In the genomic region with DNA sequence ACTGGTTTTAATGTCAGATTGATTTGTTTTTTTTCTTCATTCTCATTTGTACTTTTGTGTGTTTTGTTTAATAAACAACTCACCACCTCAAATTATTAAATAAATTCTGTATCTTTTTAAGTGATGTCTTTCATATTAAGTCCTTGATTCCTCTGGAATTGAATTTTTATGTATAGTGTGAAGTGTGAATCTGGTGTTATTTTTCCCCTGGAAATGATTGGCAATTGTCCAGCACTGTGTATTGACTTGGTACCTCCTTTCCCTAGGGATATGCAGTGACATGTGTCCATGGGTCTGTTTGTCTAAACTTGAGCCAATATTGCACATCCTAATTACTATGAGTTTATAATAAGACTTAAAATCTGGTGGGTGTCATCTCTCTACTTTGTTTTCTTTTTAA, we compare ENCODE assay signal across 24 cellular contexts. TPM values are rescaled to one million over a fixed set of nuclear protein-coding genes. Genes with fewer than 3 reads are reported as not detected.
DNase-seq lines count a peak whose midpoint lies in the region; ATAC-seq and TF ChIP-seq lines count a peak whose summit lies in the region.
"Had no signal": no experiment of that assay in that cellular context is flagged by ENCODE, and none has a peak within 500 bp of the region (broad histone marks: within the 10 kb centered on the region; RNA-seq: fewer than 3 reads in every experiment).

No MANE protein-coding gene starts in this region.

- no peaks in the 10 kb centered on the region for H3K36me3 Mint-ChIP-seq in activated CD8-positive, alpha-beta memory T cell treated with anti-CD3 and anti-CD28 coated beads, Interleukin-2, amount 10 ng/mL, durations not matched to agents 7 days and 5 days
- no peaks in the 10 kb centered on the region for H3K36me3 Mint-ChIP-seq in T-cell
- H3K36me3 Mint-ChIP-seq in stimulated activated effector memory CD8-positive, alpha-beta T cell treated with anti-CD3 and anti-CD28 coated beads, Interleukin-12 subunit alpha, Interleukin-12 subunit beta, amount 100 ng/mL, for 72 hours = peaks cover 26% of the 10 kb centered on the region
- H3K36me3 Mint-ChIP-seq: activated naive CD8-positive, alpha-beta T cell had no signal

- H3K27ac ChIP-seq in HEK293 (ENCODE audit: extremely low read depth, low read depth, low read length) = no peak overlapping the region
- H3K27ac ChIP-seq: esophagus muscularis mucosa, Peyer's patch, suprapubic skin, vagina had no signal

- H3K4me3 Mint-ChIP-seq in activated CD8-positive, alpha-beta memory T cell treated with anti-CD3 and anti-CD28 coated beads, Interleukin-2, amount 10 ng/mL, durations not matched to agents 7 days and 5 days = no peak overlapping the region
- H3K4me3 Mint-ChIP-seq in T-cell = no peak overlapping the region
- H3K4me3 Mint-ChIP-seq in stimulated activated effector memory CD8-positive, alpha-beta T cell treated with anti-CD3 and anti-CD28 coated beads, Interleukin-12 subunit alpha, Interleukin-12 subunit beta, amount 100 ng/mL, for 72 hours = no peak overlapping the region
- H3K4me3 Mint-ChIP-seq: activated naive CD8-positive, alpha-beta T cell; HFFc6 had no signal

- H3K27me3 Mint-ChIP-seq in activated CD8-positive, alpha-beta memory T cell treated with anti-CD3 and anti-CD28 coated beads, Interleukin-2, amount 10 ng/mL, durations not matched to agents 7 days and 5 days = peaks cover 6% of the 10 kb centered on the region
- no peaks in the 10 kb centered on the region for H3K27me3 Mint-ChIP-seq in T-cell
- H3K27me3 Mint-ChIP-seq: activated CD4-positive, alpha-beta T cell treated with anti-CD3 and anti-CD28 coated beads for 36 hours; activated naive CD8-positive, alpha-beta T cell had no signal

- H3K4me3 ChIP-seq in HEK293 (ENCODE audit: low read depth, low read length) = no peak overlapping the region
- no peak overlapping the region for H3K4me3 ChIP-seq in BE2C (ENCODE audit: low read depth, low read length)
- H3K4me3 ChIP-seq: esophagus muscularis mucosa, Peyer's patch, smooth muscle cell, suprapubic skin, vagina had no signal

- CTCF ChIA-PET in activated CD8-positive, alpha-beta memory T cell treated with anti-CD3 and anti-CD28 coated beads, Interleukin-2, amount 10 ng/mL, durations not matched to agents 7 days and 5 days (lab: Charles Lee) = interaction anchor here (0.7 to 2.3 kb wide), 5 partner anchors 9 to 158 kb away, joined by 3 to 11 read pairs (median 3); no protein-coding TSS in a partner anchor
- CTCF ChIA-PET in HEK293 (lab: Yijun Ruan, JAX) (interaction anchor here (0.9 to 1.7 kb wide), 3 partner anchors 9 to 14 kb away, joined by 6 to 8 read pairs (median 7); no protein-coding TSS in a partner anchor), T-cell (lab: Charles Lee) (no interaction called here)

- ATAC-seq in activated CD8-positive, alpha-beta memory T cell treated with anti-CD3 and anti-CD28 coated beads, Interleukin-2, amount 10 ng/mL, durations not matched to agents 7 days and 5 days = no peak
- no peak for ATAC-seq in T-cell (replicated peaks in 1 of 4)
- ATAC-seq in stimulated activated effector memory CD8-positive, alpha-beta T cell treated with anti-CD3 and anti-CD28 coated beads, Interleukin-12 subunit alpha, Interleukin-12 subunit beta, amount 100 ng/mL, for 72 hours = no peak
- ATAC-seq in HG02759 (IDR thresholded peaks at IDR 0.05; ENCODE audit: unreplicated experiment) = no peak
- ATAC-seq: activated CD4-positive, alpha-beta T cell treated with anti-CD3 and anti-CD28 coated beads for 36 hours; left colon had no signal

- H3K9me3 ChIP-seq in HEK293 (ENCODE audit: control insufficient read depth, insufficient read depth, low read depth, low read length) (no peaks in the 10 kb centered on the region), BE2C (no peaks in the 10 kb centered on the region)
- H3K9me3 ChIP-seq: esophagus muscularis mucosa, Peyer's patch, suprapubic skin, vagina had no signal

- TF ChIP-seq CTCF in HEK293 (tag by site-specific recombination; IDR thresholded peaks at IDR 0.05) (no peak), BE2C (IDR thresholded peaks at IDR 0.05; ENCODE audit: low read depth, low read length) (no peak)

- H3K4me1 Mint-ChIP-seq in activated CD8-positive, alpha-beta memory T cell treated with anti-CD3 and anti-CD28 coated beads, Interleukin-2, amount 10 ng/mL, durations not matched to agents 7 days and 5 days = peaks cover 28% of the 10 kb centered on the region
- peaks cover 20 to 25% (median 21%) of the 10 kb centered on the region in 3 donors for H3K4me1 Mint-ChIP-seq in T-cell
- peaks cover 17% of the 10 kb centered on the region for H3K4me1 Mint-ChIP-seq in stimulated activated effector memory CD8-positive, alpha-beta T cell treated with anti-CD3 and anti-CD28 coated beads, Interleukin-12 subunit alpha, Interleukin-12 subunit beta, amount 100 ng/mL, for 72 hours

- no peaks in the 10 kb centered on the region for H3K36me3 ChIP-seq in HEK293 (ENCODE audit: control insufficient read depth in 2 of 2, insufficient read depth in 1 of 2, low read length in 2 of 2)
- H3K36me3 ChIP-seq in BE2C = no peaks in the 10 kb centered on the region
- H3K36me3 ChIP-seq: esophagus muscularis mucosa, Peyer's patch, suprapubic skin, vagina had no signal

- DNase-seq in activated CD8-positive, alpha-beta memory T cell treated with anti-CD3 and anti-CD28 coated beads, Interleukin-2, amount 10 ng/mL, durations not matched to agents 7 days and 5 days = no peak
- DNase-seq in activated CD8-positive, alpha-beta memory T cell treated with anti-CD3 and anti-CD28 coated beads for 24 hours = no peak
- DNase-seq in T-cell = no peak
- DNase-seq in stimulated activated effector memory CD8-positive, alpha-beta T cell treated with anti-CD3 and anti-CD28 coated beads, Interleukin-12 subunit alpha, Interleukin-12 subunit beta, amount 100 ng/mL, for 72 hours (ENCODE audit: low spot score in 2 of 2) = no peak
- no peak for DNase-seq in T1000 (lab: John Stamatoyannopoulos, UW)
- no peak for DNase-seq in BE2C
- DNase-seq: activated CD4-positive, alpha-beta T cell treated with anti-CD3 and anti-CD28 coated beads for 36 hours; activated CD8-positive, alpha-beta memory T cell treated with anti-CD3 and anti-CD28 coated beads, Interleukin-2, amount 50 U/mL, for 48 hours; effector memory CD4-positive, alpha-beta T cell; HFFc6; IMR-90; left colon; NCI-H2029; Peyer's patch; stimulated activated CD8-positive, alpha-beta memory T cell treated with anti-CD3 and anti-CD28 coated beads, Interleukin-4, amount 100 ng/mL, for 48 hours had no signal

- POLR2A ChIA-PET in HEK293 (lab: Yijun Ruan, JAX) (interaction anchor here (0.8 kb wide), 1 partner anchor 9 kb away, joined by 5 read pairs; no protein-coding TSS in a partner anchor), T-cell (lab: Charles Lee) (no interaction called here)

- H3K27ac Mint-ChIP-seq in activated CD8-positive, alpha-beta memory T cell treated with anti-CD3 and anti-CD28 coated beads, Interleukin-2, amount 10 ng/mL, durations not matched to agents 7 days and 5 days = peak overlapping the region; percentile 56
- peak overlapping the region; percentile 65 to 74 for H3K27ac Mint-ChIP-seq in T-cell
- peak overlapping the region; percentile 100 for H3K27ac Mint-ChIP-seq in stimulated activated effector memory CD8-positive, alpha-beta T cell treated with anti-CD3 and anti-CD28 coated beads, Interleukin-12 subunit alpha, Interleukin-12 subunit beta, amount 100 ng/mL, for 72 hours
- H3K27ac Mint-ChIP-seq: activated CD4-positive, alpha-beta T cell treated with anti-CD3 and anti-CD28 coated beads for 36 hours; activated naive CD8-positive, alpha-beta T cell; HFFc6 had no signal

- H3K9me3 Mint-ChIP-seq in activated CD8-positive, alpha-beta memory T cell treated with anti-CD3 and anti-CD28 coated beads, Interleukin-2, amount 10 ng/mL, durations not matched to agents 7 days and 5 days (ENCODE audit: low read depth) = no peaks in the 10 kb centered on the region
- no peaks in the 10 kb centered on the region for H3K9me3 Mint-ChIP-seq in T-cell
- no peaks in the 10 kb centered on the region for H3K9me3 Mint-ChIP-seq in stimulated activated effector memory CD8-positive, alpha-beta T cell treated with anti-CD3 and anti-CD28 coated beads, Interleukin-12 subunit alpha, Interleukin-12 subunit beta, amount 100 ng/mL, for 72 hours
- H3K9me3 Mint-ChIP-seq: HFFc6 had no signal

- no peaks in the 10 kb centered on the region for H3K27me3 ChIP-seq in BE2C
- H3K27me3 ChIP-seq: esophagus muscularis mucosa, Peyer's patch, suprapubic skin, vagina had no signal

- peaks cover 8% of the 10 kb centered on the region; the same call in 1 of the 2 replicates for H3K4me1 ChIP-seq in HEK293 (ENCODE audit: control insufficient read depth, insufficient read depth, low read length)
- peaks cover 4% of the 10 kb centered on the region; the same call in 1 of the 2 replicates for H3K4me1 ChIP-seq in BE2C

TF ChIP-seq in HEK293, 187 proteins besides CTCF, POLR2A, EP300 and RAD21:
- no peak for TF ChIP-seq ZNF654 (tag by site-specific recombination; IDR thresholded peaks at IDR 0.05; ENCODE audit: low read depth)
- TF ChIP-seq, protein P1, sequence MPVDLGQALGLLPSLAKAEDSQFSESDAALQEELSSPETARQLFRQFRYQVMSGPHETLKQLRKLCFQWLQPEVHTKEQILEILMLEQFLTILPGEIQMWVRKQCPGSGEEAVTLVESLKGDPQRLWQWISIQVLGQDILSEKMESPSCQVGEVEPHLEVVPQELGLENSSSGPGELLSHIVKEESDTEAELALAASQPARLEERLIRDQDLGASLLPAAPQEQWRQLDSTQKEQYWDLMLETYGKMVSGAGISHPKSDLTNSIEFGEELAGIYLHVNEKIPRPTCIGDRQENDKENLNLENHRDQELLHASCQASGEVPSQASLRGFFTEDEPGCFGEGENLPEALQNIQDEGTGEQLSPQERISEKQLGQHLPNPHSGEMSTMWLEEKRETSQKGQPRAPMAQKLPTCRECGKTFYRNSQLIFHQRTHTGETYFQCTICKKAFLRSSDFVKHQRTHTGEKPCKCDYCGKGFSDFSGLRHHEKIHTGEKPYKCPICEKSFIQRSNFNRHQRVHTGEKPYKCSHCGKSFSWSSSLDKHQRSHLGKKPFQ (tag by site-specific recombination; IDR thresholded peaks at IDR 0.05) = peak; percentile 90
TF ChIP-seq in HEK293: peak in this region for 1.

RNA-seq across cellular contexts. Expression of gene RNU5B-1, which starts 2.1 kb away (rescaled TPM):
- total RNA-seq in activated CD8-positive, alpha-beta memory T cell treated with anti-CD3 and anti-CD28 coated beads, Interleukin-2, amount 10 ng/mL, durations not matched to agents 7 days and 5 days = 10 to 100 TPM in 1 of 2 experiments, not detected in 1; 15.8 TPM
- total RNA-seq in T-cell = 10 to 100 TPM in 3 of 5 donors, not detected in 2; 27.0 to 34.4 (median 32.6) TPM
- polyA plus RNA-seq in BE2C (2012; ENCODE audit: insufficient read depth, insufficient read length, low read depth) = not detected
- total RNA-seq: activated CD4-positive, alpha-beta T cell treated with anti-CD3 and anti-CD28 coated beads for 36 hours; esophagus muscularis mucosa; IMR-90; left colon; mononuclear cell; Peyer's patch; smooth muscle cell; suprapubic skin; vagina had no signal
- polyA plus RNA-seq: IMR-90, smooth muscle cell had no signal

RNA-seq across cellular contexts. Expression of gene RNU5A-1, which starts 10.7 kb away (rescaled TPM):
- not detected for total RNA-seq in activated CD8-positive, alpha-beta memory T cell treated with anti-CD3 and anti-CD28 coated beads, Interleukin-2, amount 10 ng/mL, durations not matched to agents 7 days and 5 days
- total RNA-seq in T-cell = not detected
- polyA plus RNA-seq in BE2C (2012; ENCODE audit: insufficient read depth, insufficient read length, low read depth) = not detected
- total RNA-seq: activated CD4-positive, alpha-beta T cell treated with anti-CD3 and anti-CD28 coated beads for 36 hours; chondrocyte; esophagus muscularis mucosa; HFFc6; IMR-90; left colon; mononuclear cell; Peyer's patch; smooth muscle cell; suprapubic skin; vagina had no signal
- polyA plus RNA-seq: IMR-90, smooth muscle cell had no signal

RNA-seq across cellular contexts. Expression of gene PARP16, which starts 19.9 kb away (rescaled TPM):
- 10 to 100 TPM; 11.7 to 19.7 TPM for total RNA-seq in activated CD8-positive, alpha-beta memory T cell treated with anti-CD3 and anti-CD28 coated beads, Interleukin-2, amount 10 ng/mL, durations not matched to agents 7 days and 5 days
- 10 to 100 TPM; 16.2 to 23.3 (median 18.5) TPM for total RNA-seq in T-cell
- polyA plus RNA-seq in BE2C (2012; ENCODE audit: insufficient read depth, insufficient read length, low read depth) = 8.2 TPM

Comparison
In these comparisons a context has a peak if more than half of its experiments do, and no peak if none do; other contexts are left out.
1. CTCF ChIA-PET loops: an anchor here in activated CD8-positive, alpha-beta memory T cell treated with anti-CD3 and anti-CD28 coated beads, Interleukin-2, amount 10 ng/mL, durations not matched to agents 7 days and 5 days (0.7 to 2.3 kb wide) and HEK293 (0.9 to 1.7 kb wide); none called in T-cell.